Comparison of ENCODE assay signal across 9 cellular contexts in genomic region chr5:59036274-59036961, GRCh38.
DNase-seq lines count a peak whose midpoint lies in the region; ATAC-seq and TF ChIP-seq lines count a peak whose summit lies in the region.
"Had no signal": no experiment of that assay in that cellular context is flagged by ENCODE, and none has a peak within 500 bp of the region (broad histone marks: within the 10 kb centered on the region; RNA-seq: fewer than 3 reads in every experiment).

No MANE protein-coding gene starts in this region.

- in situ Hi-C loops in IMR-90 (cut with MboI; ENCODE audit: low sequenced_read_pairs) = no loop called here

- no peak overlapping the region for H4K5ac ChIP-seq in IMR-90 (ENCODE audit: low read depth, low read length)

- H3K36me3 ChIP-seq in ACC112 (ENCODE audit: insufficient read depth, low read length) (no peaks in the 10 kb centered on the region), IMR-90 (ENCODE audit: control insufficient read depth, insufficient read depth, low read length) (no peaks in the 10 kb centered on the region; the same call in 1 of the 2 replicates), esophagus muscularis mucosa (no peaks in the 10 kb centered on the region)
- H3K36me3 ChIP-seq: adrenal gland had no signal

- peak overlapping the region; percentile 94 for H3K4me2 ChIP-seq in IMR-90 (ENCODE audit: low read depth, low read length)

- no peak overlapping the region for H4K8ac ChIP-seq in IMR-90 (ENCODE audit: low read depth in 2 of 2, low read length in 2 of 2)

- H3K4me3 ChIP-seq in ACC112 (ENCODE audit: low read depth, low read length) (peak overlapping the region; percentile 90), IMR-90 (ENCODE audit: insufficient read depth, low read depth, low read length) (peak overlapping the region; percentile 99), WI38 (ENCODE audit: low read depth, low read length) (peak overlapping the region; percentile 79), esophagus muscularis mucosa (peak overlapping the region in 1 of 4 donors; percentile 69)
- H3K4me3 ChIP-seq: adrenal gland had no signal

- H3K79me2 ChIP-seq in ACC112 (ENCODE audit: control insufficient read depth, insufficient read depth, low read length, unreplicated experiment) = peaks cover 70% of the 10 kb centered on the region

- peak overlapping the region; percentile 91 for H2BK5ac ChIP-seq in IMR-90 (ENCODE audit: low read depth, low read length, poor library complexity, severe bottlenecking)

- H3K9me3 ChIP-seq in IMR-90 (ENCODE audit: control insufficient read depth, insufficient read depth, low read length) = no peaks in the 10 kb centered on the region
- H3K9me3 ChIP-seq in esophagus muscularis mucosa = no peaks in the 10 kb centered on the region
- H3K9me3 ChIP-seq: adrenal gland had no signal

- no peaks in the 10 kb centered on the region; the same call in 1 of the 2 replicates for H4K20me1 ChIP-seq in IMR-90 (ENCODE audit: insufficient read depth, low read length)

- peak; percentile 27 for ATAC-seq in IMR-90 (ENCODE audit: low read depth)
- ATAC-seq in GM19397 (IDR thresholded peaks at IDR 0.05; ENCODE audit: unreplicated experiment) = no peak
- no peak for ATAC-seq in GM21390 (IDR thresholded peaks at IDR 0.05; ENCODE audit: unreplicated experiment)

- BruUV-seq in IMR-90 (replicated peaks; lab: Mats Ljungman, UMichigan) = no TSS peak

- H2AK5ac ChIP-seq in IMR-90 (ENCODE audit: low read depth, low read length) = no peak overlapping the region

- no peak overlapping the region for H2BK20ac ChIP-seq in IMR-90 (ENCODE audit: low read depth, low read length)

- H2BK120ac ChIP-seq in IMR-90 (ENCODE audit: low read depth, low read length) = 0 out of 2 replicates have a peak overlapping the region, but pooled peaks have one; percentile 8

- peak; percentile 65; the same call in 1 of the 2 replicates for TF ChIP-seq POLR2A in IMR-90 (IDR thresholded peaks at IDR 0.05; ENCODE audit: low read depth, low read length)
- TF ChIP-seq POLR2A in esophagus muscularis mucosa (IDR thresholded peaks at IDR 0.05; ENCODE audit: low read depth) = no peak

- no peaks in the 10 kb centered on the region for H3K9me1 ChIP-seq in IMR-90 (ENCODE audit: insufficient read depth, low read length)

- H3K79me1 ChIP-seq in IMR-90 (ENCODE audit: low read depth in 1 of 2, low read length in 2 of 2) = peaks cover 7 to 33% of the 10 kb centered on the region in 2 experiments

- no peak overlapping the region for H3K14ac ChIP-seq in IMR-90 (replicated peaks; ENCODE audit: low read depth, low read length)

- intact Hi-C loops in IMR-90 (cut with micrococcal nuclease) (loop anchor here (5.0 kb wide), 3 partner anchors 46 to 331 kb away; no protein-coding TSS in a partner anchor), esophagus muscularis mucosa (cut with DNase I) (loop anchor here (5.0 kb wide), 2 partner anchors 91 to 136 kb away; no protein-coding TSS in a partner anchor)

- H3K27me3 ChIP-seq in ACC112 (ENCODE audit: insufficient read depth, low read length) (no peaks in the 10 kb centered on the region), IMR-90 (ENCODE audit: control insufficient read depth, insufficient read depth, low read length) (no peaks in the 10 kb centered on the region), esophagus muscularis mucosa (no peaks in the 10 kb centered on the region)
- H3K27me3 ChIP-seq: adrenal gland had no signal

- H2AK9ac ChIP-seq in IMR-90 (replicated peaks; ENCODE audit: low read depth, low read length, poor library complexity) = no peak overlapping the region

- TF ChIP-seq EP300 in esophagus muscularis mucosa (IDR thresholded peaks at IDR 0.05) = no peak

- POLR2A ChIA-PET in IMR-90 (lab: Charles Lee; ENCODE audit: unreplicated experiment) = interaction anchor here (0.6 kb wide), 1 partner anchor 90 kb away, joined by 3 read pairs; no protein-coding TSS in a partner anchor

- CTCF ChIA-PET in IMR-90 (lab: Yijun Ruan, JAX) = interaction anchor here (1.2 kb wide), 1 partner anchor 139 kb away, joined by 3 read pairs; no protein-coding TSS in a partner anchor

- no CpG with 5 or more reads among the region's 4 CpGs for WGBS in IMR-90 (ENCODE audit: extremely low coverage in 2 of 2, insufficient read length in 1 of 2), 2 experiments
- 21% methylated on average over 4 of the region's 4 CpGs for WGBS in esophagus muscularis mucosa

- dilution Hi-C loops in IMR-90 (cut with HindIII; ENCODE audit: low sequenced_read_pairs, unreplicated experiment) = no loop called here

- H4K91ac ChIP-seq in IMR-90 (ENCODE audit: insufficient read depth, low read depth, low read length) = no peak overlapping the region

- peak overlapping the region; percentile 58; the same call in 1 of the 2 replicates for H3K18ac ChIP-seq in IMR-90 (ENCODE audit: low read depth, low read length)

- H3K9ac ChIP-seq in IMR-90 (ENCODE audit: low read depth, low read length) = peak overlapping the region; percentile 100

- TF ChIP-seq RAD21 in IMR-90 (IDR thresholded peaks at IDR 0.05; ENCODE audit: low read length) = peak; percentile 5; the same call in 1 of the 2 replicates

- H3K4me1 ChIP-seq in ACC112 (ENCODE audit: control insufficient read depth, insufficient read depth, low read length, unreplicated experiment) = peaks cover 45% of the 10 kb centered on the region
- peaks cover 2% of the 10 kb centered on the region for H3K4me1 ChIP-seq in IMR-90 (ENCODE audit: control insufficient read depth, insufficient read depth, low read length)
- peaks cover 6 to 65% (median 41%) of the 10 kb centered on the region in 4 donors for H3K4me1 ChIP-seq in esophagus muscularis mucosa

- H3K56ac ChIP-seq in IMR-90 (ENCODE audit: extremely low read depth, insufficient read depth, low read length) = 0 out of 2 replicates have a peak overlapping the region, but pooled peaks have one; percentile 1

- no peak overlapping the region for H3K23ac ChIP-seq in IMR-90 (ENCODE audit: low read depth, low read length)

- H3K4ac ChIP-seq in IMR-90 (ENCODE audit: low read depth, low read length) = no peak overlapping the region

- H3K27ac ChIP-seq in ACC112 (ENCODE audit: low read depth, low read length) (peak overlapping the region; percentile 88), IMR-90 (ENCODE audit: insufficient read depth, low read length) (peak overlapping the region; percentile 68; the same call in 1 of the 2 replicates), esophagus muscularis mucosa (replicated peaks in 1 of 4) (peak overlapping the region in 3 of 4 donors; percentile 3 to 57 (median 45))
- H3K27ac ChIP-seq: adrenal gland had no signal

- H2AFZ ChIP-seq in ACC112 (ENCODE audit: low read length, unreplicated experiment) = no peak overlapping the region
- no peak overlapping the region for H2AFZ ChIP-seq in IMR-90 (replicated peaks; ENCODE audit: low read length, poor library complexity)

- DNase-seq in IMR-90 (peak; percentile 99), esophagus muscularis mucosa (ENCODE audit: extremely low spot score) (no peak), smooth muscle cell of the brain vasculature (ENCODE audit: low read depth, low spot score) (peak; percentile 63), iPS-NIHi7 (ENCODE audit: extremely low spot score) (no peak)

- H2BK15ac ChIP-seq in IMR-90 (ENCODE audit: low read depth, low read length) = no peak overlapping the region

- no peak for TF ChIP-seq CTCF in IMR-90 (conservative IDR thresholded peaks at IDR 0.05; ENCODE audit: low read depth, low read length)
- TF ChIP-seq CTCF in WI38 (IDR thresholded peaks at IDR 0.05; ENCODE audit: low read depth, low read length) = no peak
- no peak for TF ChIP-seq CTCF in esophagus muscularis mucosa (IDR thresholded peaks at IDR 0.05)

TF ChIP-seq in IMR-90, 13 proteins besides CTCF, POLR2A, EP300 and RAD21:
- TF ChIP-seq USF2 (IDR thresholded peaks at IDR 0.05; ENCODE audit: low read depth, low read length) = peak; percentile 61; the same call in 1 of the 2 replicates
- TF ChIP-seq CHD1 (IDR thresholded peaks at IDR 0.05; ENCODE audit: low read depth, low read length) = no peak
- TF ChIP-seq, protein P1, sequence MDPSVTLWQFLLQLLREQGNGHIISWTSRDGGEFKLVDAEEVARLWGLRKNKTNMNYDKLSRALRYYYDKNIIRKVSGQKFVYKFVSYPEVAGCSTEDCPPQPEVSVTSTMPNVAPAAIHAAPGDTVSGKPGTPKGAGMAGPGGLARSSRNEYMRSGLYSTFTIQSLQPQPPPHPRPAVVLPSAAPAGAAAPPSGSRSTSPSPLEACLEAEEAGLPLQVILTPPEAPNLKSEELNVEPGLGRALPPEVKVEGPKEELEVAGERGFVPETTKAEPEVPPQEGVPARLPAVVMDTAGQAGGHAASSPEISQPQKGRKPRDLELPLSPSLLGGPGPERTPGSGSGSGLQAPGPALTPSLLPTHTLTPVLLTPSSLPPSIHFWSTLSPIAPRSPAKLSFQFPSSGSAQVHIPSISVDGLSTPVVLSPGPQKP (IDR thresholded peaks at IDR 0.05; ENCODE audit: borderline replicate concordance, low read depth, low read length) = no peak
- peak; percentile 75 for TF ChIP-seq BHLHE40 (IDR thresholded peaks at IDR 0.05; ENCODE audit: low read depth, low read length)
- no peak for TF ChIP-seq SMC3 (IDR thresholded peaks at IDR 0.05; ENCODE audit: low read depth, low read length)
- TF ChIP-seq NFE2L2 (IDR thresholded peaks at IDR 0.05; ENCODE audit: low read depth, low read length) = no peak
- 0 out of 2 replicates have a peak, but pooled peaks have one; percentile 36 for TF ChIP-seq MAFK (IDR thresholded peaks at IDR 0.05; ENCODE audit: low read depth, low read length)
- TF ChIP-seq MAZ (IDR thresholded peaks at IDR 0.05; ENCODE audit: borderline replicate concordance, low read depth, low read length) = peak; percentile 32; the same call in 1 of the 2 replicates
- peak; percentile 87 for TF ChIP-seq FOS (IDR thresholded peaks at IDR 0.05; ENCODE audit: low read depth, low read length)
- peak; percentile 100 for TF ChIP-seq CEBPB (IDR thresholded peaks at IDR 0.05; ENCODE audit: low read depth, low read length)
- TF ChIP-seq RFX5 (IDR thresholded peaks at IDR 0.05; ENCODE audit: low read depth, low read length) = no peak
- peak; percentile 74; the same call in 1 of the 2 replicates for TF ChIP-seq MXI1 (IDR thresholded peaks at IDR 0.05; ENCODE audit: borderline replicate concordance, low read depth, low read length)
- no peak for TF ChIP-seq RCOR1 (IDR thresholded peaks at IDR 0.05; ENCODE audit: insufficient replicate concordance, low read length)

Comparison
In these comparisons a context has a peak if more than half of its experiments do, and no peak if none do; other contexts are left out.
1. DNase-seq: peak in IMR-90 (single experiment) and smooth muscle cell of the brain vasculature (single experiment); none in esophagus muscularis mucosa (single experiment) and iPS-NIHi7 (single experiment).
2. Peak in every context shown above with its lines, with median percentiles within 50 percentile points of each other: H3K27ac ChIP-seq.